In genomic region chr16:69761983-69762842, GRCh38 we compare ENCODE assay signal across 8 cellular contexts. TPM values are rescaled to one million over a fixed set of nuclear protein-coding genes. Genes with fewer than 3 reads are reported as not detected.
A peak's percentile ranks its signal among the peaks of the same experiment; 100 is the strongest.
DNase-seq lines count a peak whose midpoint lies in the region; ATAC-seq, FAIRE-seq and TF ChIP-seq lines count a peak whose summit lies in the region.

Gene WWP2, plus strand, starts transcription at chr16:69762332. Its CDS starts 24,679 bp downstream, at chr16:69787011.

- TF ChIP-seq CTCF in AG04450 (IDR thresholded peaks at IDR 0.05; ENCODE audit: low read depth, low read length) (no peak), HepG2 (CRISPR knock-in tag; IDR thresholded peaks at IDR 0.05) (no peak)

- no peak for FAIRE-seq in HepG2 (lab: Jason Lieb, UNC)

- intact Hi-C loops in HepG2 (cut with micrococcal nuclease; ENCODE audit: unreplicated experiment): no loop called here

- CTCF ChIA-PET in AG04450 (lab: Charles Lee): interaction anchor here (0.6 to 3.6 kb wide), 4 partner anchors 8 to 168 kb away, joined by 3 to 12 read pairs (median 8); partner anchors contain the start of gene NOB1
- CTCF ChIA-PET in HepG2 (lab: Yijun Ruan, JAX; ENCODE audit: low intra/inter-chr PET ratio, low total read pairs): no interaction called here

- peak within 1 kb of the TSS; percentile 90 for H3K4me2 ChIP-seq in HepG2 (ENCODE audit: low read depth, low read length)

- peak; percentile 83 for ATAC-seq in GM18867 (IDR thresholded peaks at IDR 0.05; ENCODE audit: unreplicated experiment)
- ATAC-seq in HG03108 (IDR thresholded peaks at IDR 0.05; ENCODE audit: unreplicated experiment): peak; percentile 76
- ATAC-seq in HepG2: peak; percentile 86

- peaks cover 52% of the 10 kb centered on the region for H3K4me1 ChIP-seq in HepG2 (ENCODE audit: insufficient read depth, low read length)

- H3K4me3 ChIP-seq in AG04450 (ENCODE audit: low read depth, low read length): peak within 1 kb of the TSS; percentile 98
- peak within 1 kb of the TSS; percentile 95 to 99 (median 95) for H3K4me3 ChIP-seq in HepG2 (replicated peaks in 1 of 3; ENCODE audit: insufficient read depth in 1 of 3, low read depth in 2 of 3, low read length in 3 of 3)

- DNase-seq in AG04450 (ENCODE audit: low read depth, low spot score) (peak; percentile 16), NCI-H526 (lab: John Stamatoyannopoulos, UW) (peak; percentile 58 to 81), dermis blood vessel endothelial cell (peak; percentile 73), HepG2 (ENCODE audit: low spot score) (peak; percentile 77)
- peak; percentile 51 to 63 for DNase-seq in activated CD4-positive, alpha-beta T cell treated with anti-CD3 and anti-CD28 coated beads, Interleukin-2, amount 50 U/mL, for 24 hours (ENCODE audit: low read depth in 1 of 2, low spot score in 1 of 2)
- DNase-seq in stimulated activated CD4-positive, alpha-beta T cell treated with anti-CD3 and anti-CD28 coated beads, Interleukin-2, amount 100 ng/mL, for 48 hours: peak; percentile 66 to 72

- H3K27ac ChIP-seq in AG04450 (ENCODE audit: low read depth, low read length): peak within 1 kb of the TSS; percentile 80
- H3K27ac ChIP-seq in HepG2 (ENCODE audit: extremely low read length, insufficient read depth, low read length): peak within 1 kb of the TSS; percentile 85

- no peaks in the 10 kb centered on the region for H4K20me1 ChIP-seq in HepG2 (ENCODE audit: insufficient read depth, low read length)

- no peaks in the 10 kb centered on the region for H3K36me3 ChIP-seq in HepG2 (replicated peaks in 1 of 2; ENCODE audit: control insufficient read depth in 1 of 2, insufficient read depth in 2 of 2, low read length in 2 of 2)

- peaks cover under 1% of the 10 kb centered on the region for H3K27me3 ChIP-seq in AG04450 (ENCODE audit: control insufficient read depth, insufficient read depth, low read length)
- H3K27me3 ChIP-seq in HepG2 (ENCODE audit: control insufficient read depth in 1 of 2, insufficient read depth in 2 of 2, low read length in 2 of 2): no peaks in the 10 kb centered on the region; a peak in 2 of 5 replicates

- H3K79me2 ChIP-seq in HepG2 (ENCODE audit: insufficient read depth, low read length): peaks cover 46% of the 10 kb centered on the region

- in situ Hi-C loops in HepG2 (cut with HindIII; ENCODE audit: extremely low pct_ligation_motif_present, low pct_unique_long_range_greater_than_20kb): no loop called here

- H2AFZ ChIP-seq in HepG2 (ENCODE audit: low read length): peak within 1 kb of the TSS; percentile 94

- POLR2A ChIA-PET in AG04450 (lab: Yijun Ruan, JAX) (interaction anchor here (0.6 to 1.0 kb wide), 2 partner anchors 36 to 526 kb away, joined by 4 to 6 read pairs; partner anchors contain the start of gene NQO1), HepG2 (lab: Yijun Ruan, JAX) (interaction anchor here (0.6 to 2.0 kb wide), 12 partner anchors 8 to 366 kb away, joined by 3 to 15 read pairs (median 4); partner anchors contain the start of genes NOB1 and NQO1)

- no peak for TF ChIP-seq EP300 in HepG2 (IDR thresholded peaks at IDR 0.05; ENCODE audit: low read depth in 2 of 2, low read length in 2 of 2)
- no peak for TF ChIP-seq EP300 in HepG2 (CRISPR knock-in tag; IDR thresholded peaks at IDR 0.05; ENCODE audit: borderline replicate concordance)

- peak; percentile 69 to 90 for TF ChIP-seq POLR2A in HepG2 (IDR thresholded peaks at IDR 0.05; ENCODE audit: insufficient read depth in 1 of 2, low read depth in 2 of 2, low read length in 2 of 2)

- H3K9me3 ChIP-seq in AG04450 (ENCODE audit: control insufficient read depth, insufficient read depth, low read length): no peaks in the 10 kb centered on the region
- no peaks in the 10 kb centered on the region for H3K9me3 ChIP-seq in HepG2 (ENCODE audit: low read length)

- BruUV-seq in HepG2 (replicated peaks; lab: Mats Ljungman, UMichigan): no TSS peak

- TF ChIP-seq RAD21 in HepG2 (CRISPR knock-in tag; IDR thresholded peaks at IDR 0.05): peak; percentile 53

- WGBS in HepG2 (ENCODE audit: low lambda C conversion rate): 3% methylated on average over 34 of the region's 68 CpGs

- peak within 1 kb of the TSS; percentile 94 for H3K9ac ChIP-seq in HepG2 (ENCODE audit: insufficient read depth, low read depth, low read length)

TF ChIP-seq in HepG2, 621 proteins besides CTCF, POLR2A, EP300 and RAD21 (continues in another document):
- TF ChIP-seq KAT7 (CRISPR knock-in tag; IDR thresholded peaks at IDR 0.05; ENCODE audit: borderline replicate concordance) (0 out of 2 replicates have a peak, but pooled peaks have one; percentile 45), MAFF (IDR thresholded peaks at IDR 0.05; ENCODE audit: low read depth, low read length) (peak; percentile 88), MXD4 (CRISPR knock-in tag; IDR thresholded peaks at IDR 0.05) (peak; percentile 57), ZNF605 (CRISPR knock-in tag; IDR thresholded peaks at IDR 0.05) (no peak), ZNF777 (CRISPR knock-in tag; IDR thresholded peaks at IDR 0.05) (peak; percentile 49), XBP1 (CRISPR knock-in tag; IDR thresholded peaks at IDR 0.05) (no peak), NCOA5 (CRISPR knock-in tag; IDR thresholded peaks at IDR 0.05) (no peak), MZF1 (CRISPR knock-in tag; IDR thresholded peaks at IDR 0.05; ENCODE audit: borderline replicate concordance) (peak; percentile 76; the same call in 1 of the 2 replicates), NAIF1 (CRISPR knock-in tag; IDR thresholded peaks at IDR 0.05; ENCODE audit: borderline replicate concordance) (peak; percentile 23; the same call in 1 of the 2 replicates), ZNF225 (CRISPR knock-in tag; IDR thresholded peaks at IDR 0.05) (peak; percentile 41; the same call in 1 of the 2 replicates), ZNF350 (CRISPR knock-in tag; IDR thresholded peaks at IDR 0.05; ENCODE audit: borderline replicate concordance, low read depth) (peak; percentile 59; the same call in 1 of the 2 replicates), CEBPG (CRISPR knock-in tag; IDR thresholded peaks at IDR 0.05) (no peak)
- TF ChIP-seq, protein P1, sequence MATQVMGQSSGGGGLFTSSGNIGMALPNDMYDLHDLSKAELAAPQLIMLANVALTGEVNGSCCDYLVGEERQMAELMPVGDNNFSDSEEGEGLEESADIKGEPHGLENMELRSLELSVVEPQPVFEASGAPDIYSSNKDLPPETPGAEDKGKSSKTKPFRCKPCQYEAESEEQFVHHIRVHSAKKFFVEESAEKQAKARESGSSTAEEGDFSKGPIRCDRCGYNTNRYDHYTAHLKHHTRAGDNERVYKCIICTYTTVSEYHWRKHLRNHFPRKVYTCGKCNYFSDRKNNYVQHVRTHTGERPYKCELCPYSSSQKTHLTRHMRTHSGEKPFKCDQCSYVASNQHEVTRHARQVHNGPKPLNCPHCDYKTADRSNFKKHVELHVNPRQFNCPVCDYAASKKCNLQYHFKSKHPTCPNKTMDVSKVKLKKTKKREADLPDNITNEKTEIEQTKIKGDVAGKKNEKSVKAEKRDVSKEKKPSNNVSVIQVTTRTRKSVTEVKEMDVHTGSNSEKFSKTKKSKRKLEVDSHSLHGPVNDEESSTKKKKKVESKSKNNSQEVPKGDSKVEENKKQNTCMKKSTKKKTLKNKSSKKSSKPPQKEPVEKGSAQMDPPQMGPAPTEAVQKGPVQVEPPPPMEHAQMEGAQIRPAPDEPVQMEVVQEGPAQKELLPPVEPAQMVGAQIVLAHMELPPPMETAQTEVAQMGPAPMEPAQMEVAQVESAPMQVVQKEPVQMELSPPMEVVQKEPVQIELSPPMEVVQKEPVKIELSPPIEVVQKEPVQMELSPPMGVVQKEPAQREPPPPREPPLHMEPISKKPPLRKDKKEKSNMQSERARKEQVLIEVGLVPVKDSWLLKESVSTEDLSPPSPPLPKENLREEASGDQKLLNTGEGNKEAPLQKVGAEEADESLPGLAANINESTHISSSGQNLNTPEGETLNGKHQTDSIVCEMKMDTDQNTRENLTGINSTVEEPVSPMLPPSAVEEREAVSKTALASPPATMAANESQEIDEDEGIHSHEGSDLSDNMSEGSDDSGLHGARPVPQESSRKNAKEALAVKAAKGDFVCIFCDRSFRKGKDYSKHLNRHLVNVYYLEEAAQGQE (IDR thresholded peaks at IDR 0.05; ENCODE audit: borderline replicate concordance in 1 of 2, low read depth in 1 of 2, low read length in 2 of 2): peak in 1 of 2 experiments; percentile 38; a peak in 1 of 4 replicates

RNA-seq across cellular contexts. Expression of gene WWP2, which starts in this region (rescaled TPM):
- polyA plus RNA-seq in AG04450 (2011; rRNA removed) (13.1 and 13.4 TPM in 2 replicates), HepG2 (2011; rRNA removed) (11.4 and 13.6 TPM in 2 replicates)
- polyA minus RNA-seq in AG04450 (2011; rRNA and poly(A)+ RNA removed): 15.5 and 28.4 TPM in 2 replicates
- total RNA-seq in dermis blood vessel endothelial cell (25.4 and 39.0 TPM in 2 replicates), HepG2 (2016; rRNA removed; fragmentation: Illumina TruSeq; extraction: Trizol) (28.2 and 31.9 TPM in 2 replicates)
- total RNA-seq in HepG2 (2016; cell fraction: cytosol; rRNA removed; fragmentation: Illumina TruSeq; extraction: Trizol; ENCODE audit: low read depth): 18.6 and 20.3 TPM in 2 replicates
- 25.4 and 28.2 TPM in 2 replicates for total RNA-seq in HepG2 (2016; cell fraction: insoluble cytoplasmic fraction; rRNA removed; fragmentation: Illumina TruSeq; extraction: Trizol)
- total RNA-seq in HepG2 (2016; cell fraction: membrane; rRNA removed; fragmentation: Illumina TruSeq; extraction: Trizol): 17.7 and 18.1 TPM in 2 replicates
- 36.0 and 41.1 TPM in 2 replicates for total RNA-seq in HepG2 (2016; cell fraction: nucleus; rRNA removed; fragmentation: Illumina TruSeq; extraction: Trizol)
- 7.5 and 8.1 TPM in 2 replicates for polyA plus RNA-seq in HepG2 (2011; cell fraction: cytosol; rRNA removed)
- 45.3 and 46.4 TPM in 2 replicates for polyA plus RNA-seq in HepG2 (2011; cell fraction: nucleus; rRNA removed)
- 25.4 and 26.4 TPM in 2 replicates for polyA plus RNA-seq in HepG2 (2012)
- polyA plus RNA-seq in HepG2 (2016; cell fraction: cytosol; fragmentation: Illumina TruSeq; extraction: Trizol; ENCODE audit: low read depth): 3.6 and 3.7 TPM in 2 replicates
- 23.4 and 32.9 TPM in 2 replicates for polyA plus RNA-seq in HepG2 (2016; cell fraction: insoluble cytoplasmic fraction; fragmentation: Illumina TruSeq; extraction: Trizol; ENCODE audit: low read depth)
- 9.8 and 10.7 TPM in 2 replicates for polyA plus RNA-seq in HepG2 (2016; cell fraction: membrane; fragmentation: Illumina TruSeq; extraction: Trizol; ENCODE audit: low read depth)
- polyA plus RNA-seq in HepG2 (2016; cell fraction: nucleus; fragmentation: Illumina TruSeq; extraction: Trizol; ENCODE audit: insufficient read depth, low read depth): 61.5 and 63.2 TPM in 2 replicates
- polyA minus RNA-seq in HepG2 (2011; rRNA and poly(A)+ RNA removed; ENCODE audit: low replicate concordance): 17.8 and 29.5 TPM in 2 replicates
- 12.8 and 16.9 TPM in 2 replicates for polyA minus RNA-seq in HepG2 (2011; cell fraction: cytosol; rRNA and poly(A)+ RNA removed)
- polyA minus RNA-seq in HepG2 (2011; cell fraction: nucleus; rRNA and poly(A)+ RNA removed): 37.2 and 39.9 TPM in 2 replicates

Comparison
In these comparisons a context has a peak if more than half of its experiments do, and no peak if none do; other contexts are left out.
1. Peak in every context shown above with its lines: DNase-seq, ATAC-seq, H3K4me3 ChIP-seq and H3K27ac ChIP-seq.
2. DNase-seq: peak in every context shown above with its lines; median percentile 77 in HepG2; 73 in dermis blood vessel endothelial cell; 70 in NCI-H526; 69 in stimulated activated CD4-positive, alpha-beta T cell treated with anti-CD3 and anti-CD28 coated beads, Interleukin-2, amount 100 ng/mL, for 48 hours; 57 in activated CD4-positive, alpha-beta T cell treated with anti-CD3 and anti-CD28 coated beads, Interleukin-2, amount 50 U/mL, for 24 hours; 16 in AG04450.